In the genomic region with DNA sequence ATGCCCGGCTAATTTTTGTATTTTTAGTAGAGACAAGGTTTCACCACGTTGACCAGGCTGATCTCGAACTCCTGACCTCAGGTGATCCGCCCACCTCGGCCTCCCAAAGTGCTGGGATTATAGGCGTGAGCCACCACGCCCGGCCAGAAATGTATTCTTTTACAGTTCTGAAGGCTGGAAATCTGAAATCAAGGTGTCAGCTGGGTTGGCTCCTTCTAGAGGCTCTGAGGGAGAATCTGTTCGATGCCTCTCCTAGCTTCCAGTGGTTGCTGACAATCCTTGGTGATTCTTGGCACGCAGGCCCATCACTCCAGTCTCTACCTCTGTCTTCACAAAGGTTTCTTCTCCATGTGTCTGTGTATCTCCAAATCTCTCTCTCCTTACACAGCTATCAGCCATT, we compare ENCODE assay signal across 2 cellular contexts. TPM values are rescaled to one million over a fixed set of nuclear protein-coding genes. Genes with fewer than 3 reads are reported as not detected.
"Had no signal": no experiment of that assay in that cellular context is flagged by ENCODE, and none has a peak within 500 bp of the region (broad histone marks: within the 10 kb centered on the region; RNA-seq: fewer than 3 reads in every experiment).

No MANE protein-coding gene starts in this region.

RNA-seq across cellular contexts. Expression of gene LIF, which starts 45.7 kb away (rescaled TPM):
- total RNA-seq: temporal lobe had no signal
- polyA plus RNA-seq: naive thymus-derived CD4-positive, alpha-beta T cell had no signal
